Comparison of ENCODE assay signal across 11 cellular contexts in genomic region chr2:170878061-170878460, GRCh38. TPM values are rescaled to one million over a fixed set of nuclear protein-coding genes. Genes with fewer than 3 reads are reported as not detected.
DNase-seq lines count a peak whose midpoint lies in the region; ATAC-seq, FAIRE-seq and TF ChIP-seq lines count a peak whose summit lies in the region.
"Had no signal": no experiment of that assay in that cellular context is flagged by ENCODE, and none has a peak within 500 bp of the region (broad histone marks: within the 10 kb centered on the region; RNA-seq: fewer than 3 reads in every experiment).

No MANE protein-coding gene starts in this region.

- no peaks in the 10 kb centered on the region for H3K36me3 ChIP-seq in CD4-positive, CD25-positive, alpha-beta regulatory T cell (ENCODE audit: control insufficient read depth, insufficient read depth, low read length)
- H3K36me3 ChIP-seq in RWPE2 (ENCODE audit: low read depth), result no peaks in the 10 kb centered on the region
- no peaks in the 10 kb centered on the region for H3K36me3 ChIP-seq in WERI-Rb-1
- H3K36me3 ChIP-seq: thoracic aorta had no signal

- no peak for FAIRE-seq in GM12891 (lab: Jason Lieb, UNC)

- H3K27ac Mint-ChIP-seq in CD4-positive, CD25-positive, alpha-beta regulatory T cell, result no peak overlapping the region

- DNase-seq in CD4-positive, CD25-positive, alpha-beta regulatory T cell, result no peak
- DNase-seq in RWPE2 (ENCODE audit: low spot score) (no peak), fibroblast of villous mesenchyme (ENCODE audit: low read depth) (no peak), WERI-Rb-1 (no peak), NCI-H774 (lab: John Stamatoyannopoulos, UW) (no peak), GM12891 (ENCODE audit: insufficient read length, low spot score) (no peak)
- DNase-seq: COR-L47, mesendoderm had no signal

- TF ChIP-seq POLR2A in GM12891 (IDR thresholded peaks at IDR 0.05; ENCODE audit: low read depth, low read length), result no peak

- no peak overlapping the region for H3K4me3 Mint-ChIP-seq in CD4-positive, CD25-positive, alpha-beta regulatory T cell

- H3K27me3 Mint-ChIP-seq in CD4-positive, CD25-positive, alpha-beta regulatory T cell, result peaks cover 17% of the 10 kb centered on the region

- peaks cover 5 to 12% (median 8%) of the 10 kb centered on the region in 4 donors for H3K4me1 Mint-ChIP-seq in CD4-positive, CD25-positive, alpha-beta regulatory T cell

- TF ChIP-seq CTCF in RWPE2 (IDR thresholded peaks at IDR 0.05; ENCODE audit: poor library complexity, severe bottlenecking), result no peak
- TF ChIP-seq CTCF in fibroblast of villous mesenchyme (IDR thresholded peaks at IDR 0.05; ENCODE audit: insufficient read depth, low read depth, low read length), result no peak
- TF ChIP-seq CTCF in WERI-Rb-1 (IDR thresholded peaks at IDR 0.05; ENCODE audit: low read depth, low read length), result no peak

- H3K27me3 ChIP-seq in CD4-positive, CD25-positive, alpha-beta regulatory T cell (ENCODE audit: control insufficient read depth, insufficient read depth, low read length), result no peaks in the 10 kb centered on the region
- H3K27me3 ChIP-seq in RWPE2 (ENCODE audit: insufficient read depth, poor library complexity, severe bottlenecking), result no peaks in the 10 kb centered on the region
- no peaks in the 10 kb centered on the region for H3K27me3 ChIP-seq in WERI-Rb-1 (ENCODE audit: insufficient read depth, low read depth, severe bottlenecking)

- H3K36me3 Mint-ChIP-seq in CD4-positive, CD25-positive, alpha-beta regulatory T cell, result no peaks in the 10 kb centered on the region

- H3K9me3 Mint-ChIP-seq in CD4-positive, CD25-positive, alpha-beta regulatory T cell, result peaks cover 0 to 2% (median 0%) of the 10 kb centered on the region in 7 donors

- no peaks in the 10 kb centered on the region for H3K9me3 ChIP-seq in CD4-positive, CD25-positive, alpha-beta regulatory T cell (ENCODE audit: control insufficient read depth in 2 of 2, low read length in 2 of 2)
- H3K9me3 ChIP-seq in RWPE2 (ENCODE audit: severe bottlenecking) (no peaks in the 10 kb centered on the region), WERI-Rb-1 (ENCODE audit: severe bottlenecking) (no peaks in the 10 kb centered on the region)
- H3K9me3 ChIP-seq: thoracic aorta had no signal

- no peak overlapping the region for H3K27ac ChIP-seq in CD4-positive, CD25-positive, alpha-beta regulatory T cell (ENCODE audit: insufficient read depth, low read length, poor library complexity, severe bottlenecking)
- H3K27ac ChIP-seq in RWPE2 (ENCODE audit: poor library complexity, severe bottlenecking) (no peak overlapping the region), WERI-Rb-1 (no peak overlapping the region)
- H3K27ac ChIP-seq: thoracic aorta had no signal

- peak overlapping the region; percentile 43 for H3K4me3 ChIP-seq in CD4-positive, CD25-positive, alpha-beta regulatory T cell (ENCODE audit: low read depth, low read length)
- no peak overlapping the region for H3K4me3 ChIP-seq in RWPE2 (ENCODE audit: severe bottlenecking)
- H3K4me3 ChIP-seq in fibroblast of villous mesenchyme (ENCODE audit: low read depth, low read length), result peak overlapping the region; percentile 2
- no peak overlapping the region for H3K4me3 ChIP-seq in WERI-Rb-1 (ENCODE audit: low read depth, low read length)
- H3K4me3 ChIP-seq: thoracic aorta had no signal

- no peak for ATAC-seq in CD4-positive, CD25-positive, alpha-beta regulatory T cell (ENCODE audit: low read depth in 2 of 2)
- ATAC-seq in GM19463 (IDR thresholded peaks at IDR 0.05; ENCODE audit: unreplicated experiment), result peak; percentile 12
- peak; percentile 80 for ATAC-seq in RWPE2 (ENCODE audit: low read depth)
- no peak for ATAC-seq in HG02642 (IDR thresholded peaks at IDR 0.05; ENCODE audit: poor library complexity, unreplicated experiment)

- H3K4me1 ChIP-seq in CD4-positive, CD25-positive, alpha-beta regulatory T cell (ENCODE audit: control insufficient read depth, insufficient read depth, low read length, poor library complexity, severe bottlenecking), result peaks cover 6% of the 10 kb centered on the region
- peaks cover 10% of the 10 kb centered on the region for H3K4me1 ChIP-seq in RWPE2 (ENCODE audit: insufficient read depth, poor library complexity, severe bottlenecking)

TF ChIP-seq in GM12891, 5 proteins besides CTCF, POLR2A, EP300 and RAD21:
- no peak for TF ChIP-seq POU2F2 (IDR thresholded peaks at IDR 0.05; ENCODE audit: low read depth, low read length)
- no peak for TF ChIP-seq SPI1 (IDR thresholded peaks at IDR 0.05; ENCODE audit: low read depth, low read length)
- no peak for TF ChIP-seq TAF1 (IDR thresholded peaks at IDR 0.05; ENCODE audit: low read depth, low read length)
- no peak for TF ChIP-seq PAX5 (IDR thresholded peaks at IDR 0.05; ENCODE audit: insufficient read depth, low read length, severe bottlenecking)
- TF ChIP-seq POLR2AphosphoS5 (IDR thresholded peaks at IDR 0.05; ENCODE audit: low read depth, low read length), result no peak
TF ChIP-seq in GM12891: peak in this region for 0.

RNA-seq across cellular contexts. Expression of gene GORASP2, which starts 51.0 kb away (rescaled TPM):
- total RNA-seq in CD4-positive, CD25-positive, alpha-beta regulatory T cell, result 77.5 TPM
- 10 to 100 TPM; 86.0 to 98.9 (median 93.5) TPM for polyA plus RNA-seq in CD4-positive, CD25-positive, alpha-beta regulatory T cell
- 51.5 and 67.8 TPM in 2 replicates for total RNA-seq in fibroblast of villous mesenchyme
- polyA plus RNA-seq in GM12891 (2012; ENCODE audit: low read depth, missing spikeins), result 63.8 TPM

Comparison
In these comparisons a context has a peak if more than half of its experiments do, and no peak if none do; other contexts are left out.
1. ATAC-seq: peak in GM19463 (single experiment) and RWPE2 (single experiment); none in CD4-positive, CD25-positive, alpha-beta regulatory T cell (0 of 2) and HG02642 (single experiment).
2. H3K4me3 ChIP-seq: peak in CD4-positive, CD25-positive, alpha-beta regulatory T cell (single experiment) and fibroblast of villous mesenchyme (single experiment); none in RWPE2 (single experiment) and WERI-Rb-1 (single experiment).